ENCODE assay signal across 10 cellular contexts in genomic region chr19:29645911-29646310, GRCh38. TPM values are rescaled to one million over a fixed set of nuclear protein-coding genes. Genes with fewer than 3 reads are reported as not detected.
DNase-seq lines count a peak whose midpoint lies in the region; ATAC-seq, FAIRE-seq and TF ChIP-seq lines count a peak whose summit lies in the region.
"Had no signal": no experiment of that assay in that cellular context is flagged by ENCODE, and none has a peak within 500 bp of the region (broad histone marks: within the 10 kb centered on the region; RNA-seq: fewer than 3 reads in every experiment).

No MANE protein-coding gene starts in this region.

- in situ Hi-C loops in K562 (cut with MboI), result no loop called here
- in situ Hi-C loops in HAP-1 (cut with MboI; ENCODE audit: low sequenced_read_pairs), result no loop called here

- POLR2A ChIA-PET in K562 (lab: Yijun Ruan, JAX), result no interaction called here

- H3K36me3 ChIP-seq in K562 (ENCODE audit: control insufficient read depth, insufficient read depth, low read length) (no peaks in the 10 kb centered on the region), right lobe of liver (no peaks in the 10 kb centered on the region), HAP-1 (replicated peaks) (no peaks in the 10 kb centered on the region)

- no peak for TF ChIP-seq POLR2A in K562 (conservative IDR thresholded peaks at IDR 0.05)
- TF ChIP-seq POLR2A in right lobe of liver (IDR thresholded peaks at IDR 0.05), result no peak

- H3K79me2 ChIP-seq in K562 (ENCODE audit: control insufficient read depth, insufficient read depth, low read length), result no peaks in the 10 kb centered on the region

- intact Hi-C loops in K562 (cut with micrococcal nuclease) (no loop called here), right lobe of liver (cut with DNase I) (no loop called here)

- peak overlapping the region; percentile 85 for H2AFZ ChIP-seq in K562 (ENCODE audit: low read depth, low read length)

- BruUV-seq in K562 (replicated peaks; lab: Mats Ljungman, UMichigan), result no TSS peak

- TF ChIP-seq EP300 in K562 (IDR thresholded peaks at IDR 0.05; ENCODE audit: low read length), result no peak

- H3K27me3 ChIP-seq in K562 (ENCODE audit: control insufficient read depth in 2 of 2, insufficient read depth in 2 of 2, low read length in 2 of 2) (no peaks in the 10 kb centered on the region), right lobe of liver (no peaks in the 10 kb centered on the region), HAP-1 (ENCODE audit: low read depth) (peaks cover 7% of the 10 kb centered on the region)

- CTCF ChIA-PET in K562 (lab: Yijun Ruan, JAX; ENCODE audit: low intra/inter-chr PET ratio), result no interaction called here

- no peak for TF ChIP-seq CTCF in K562 (IDR thresholded peaks at IDR 0.05 in 2 of 3, conservative IDR thresholded peaks at IDR 0.05 in 1 of 3; ENCODE audit: insufficient read depth in 2 of 3, low read depth in 1 of 3, low read length in 3 of 3)
- no peak for TF ChIP-seq CTCF in right lobe of liver (IDR thresholded peaks at IDR 0.05)

- H3K27ac ChIP-seq in K562 (ENCODE audit: extremely low read depth, low read depth, low read length) (0 out of 3 replicates have a peak overlapping the region, but pooled peaks have one; percentile 5), right lobe of liver (no peak overlapping the region)

- H3K4me2 ChIP-seq in K562 (ENCODE audit: insufficient read depth, low read length), result peak overlapping the region; percentile 74

- H3K4me3 ChIP-seq in K562 (no peak overlapping the region), right lobe of liver (no peak overlapping the region), HAP-1 (no peak overlapping the region)

- peak; percentile 70 for DNase-seq in Ammon's horn (ENCODE audit: low spot score)
- DNase-seq in LHCN-M2 (ENCODE audit: low read depth), result peak; percentile 35
- DNase-seq in K562 (ENCODE audit: extremely low read depth in 1 of 4, low spot score in 3 of 4), result peak in 1 of 4 experiments; percentile 52
- peak in 1 of 3 donors; percentile 71 for DNase-seq in right lobe of liver
- no peak for DNase-seq in retina
- no peak for DNase-seq in T-helper 9 cell
- DNase-seq in HAP-1 (ENCODE audit: low spot score in 2 of 2), result no peak
- DNase-seq: activated B cell treated with CpG ODN at 0.5 μM for 24 hours had no signal

- H3K9me1 ChIP-seq in K562 (ENCODE audit: control insufficient read depth, insufficient read depth, low read length), result no peaks in the 10 kb centered on the region

- no peaks in the 10 kb centered on the region for H3K9me3 ChIP-seq in K562 (replicated peaks; ENCODE audit: control insufficient read depth, insufficient read depth, low read depth, low read length)
- H3K9me3 ChIP-seq in right lobe of liver, result no peaks in the 10 kb centered on the region
- H3K9me3 ChIP-seq in HAP-1, result no peaks in the 10 kb centered on the region

- ATAC-seq in K562 (peak; percentile 83), right lobe of liver (peak; percentile 83 to 94 (median 90)), HG02759 (IDR thresholded peaks at IDR 0.05; ENCODE audit: unreplicated experiment) (no peak)

- TF ChIP-seq RAD21 in K562 (CRISPR knock-in tag; conservative IDR thresholded peaks at IDR 0.05 in 1 of 2, IDR thresholded peaks at IDR 0.05 in 1 of 2), result no peak

- peaks cover 0 to 19% of the 10 kb centered on the region in 2 experiments; a peak in 4 of 5 replicates for H3K4me1 ChIP-seq in K562 (replicated peaks in 1 of 2; ENCODE audit: control insufficient read depth in 2 of 2, insufficient read depth in 2 of 2, low read length in 2 of 2)
- peaks cover 0 to 12% (median 5%) of the 10 kb centered on the region in 4 donors for H3K4me1 ChIP-seq in right lobe of liver
- H3K4me1 ChIP-seq in HAP-1, result no peaks in the 10 kb centered on the region

- peak; percentile 60 for FAIRE-seq in K562 (lab: Jason Lieb, UNC)
- FAIRE-seq: endothelial cell of umbilical vein had no signal

- peak overlapping the region; percentile 2 to 9; a peak in 2 of 4 replicates for H3K9ac ChIP-seq in K562 (ENCODE audit: insufficient read depth in 1 of 2, low read depth in 2 of 2, low read length in 2 of 2)

- no peaks in the 10 kb centered on the region for H4K20me1 ChIP-seq in K562 (replicated peaks; ENCODE audit: control insufficient read depth, insufficient read depth, low read length)

- under 1% methylated on average over 8 of the region's 8 CpGs for WGBS in K562 (ENCODE audit: insufficient coverage, low coverage, missing lambda C conversion rate)
- under 1% methylated on average over 8 of the region's 8 CpGs for WGBS in right lobe of liver (ENCODE audit: insufficient coverage, low coverage, low lambda C conversion rate, missing lambda C conversion rate)

TF ChIP-seq in K562, 482 proteins besides CTCF, POLR2A, EP300 and RAD21 (continues in another document):
- no peak for TF ChIP-seq ZNF316 (IDR thresholded peaks at IDR 0.05)
- peak; percentile 58 for TF ChIP-seq BHLHE40 (IDR thresholded peaks at IDR 0.05; ENCODE audit: low read length)
- TF ChIP-seq CXXC5 (CRISPR knock-in tag; IDR thresholded peaks at IDR 0.05), result 0 out of 2 replicates have a peak, but pooled peaks have one; percentile 28
- TF ChIP-seq TEAD4 (IDR thresholded peaks at IDR 0.05; ENCODE audit: low read length), result no peak
- TF ChIP-seq TEAD4 (CRISPR knock-in tag; IDR thresholded peaks at IDR 0.05; ENCODE audit: borderline replicate concordance), result no peak
- TF ChIP-seq THAP12 (CRISPR knock-in tag; IDR thresholded peaks at IDR 0.05), result 0 out of 2 replicates have a peak, but pooled peaks have one; percentile 23

RNA-seq across cellular contexts. Expression of gene PLEKHF1, which starts 19.4 kb away (rescaled TPM):
- 13.8 and 15.2 TPM in 2 replicates for total RNA-seq in LHCN-M2 (2014; rRNA removed)
- polyA plus RNA-seq in LHCN-M2 (2012), result 9.0 TPM
- total RNA-seq in K562 (2011; cell fraction: chromatin; rRNA removed; ENCODE audit: low replicate concordance), result 3.5 and 12.3 TPM in 2 replicates
- 17.3 and 17.5 TPM in 2 replicates for total RNA-seq in K562 (2011; cell fraction: nucleolus; rRNA removed)
- 7.9 and 9.0 TPM in 2 replicates for total RNA-seq in K562 (2011; cell fraction: nucleoplasm; rRNA removed)
- total RNA-seq in K562 (2014; rRNA removed), result 13.4 and 18.5 TPM in 2 replicates
- 1.2 TPM in 2 replicates for total RNA-seq in K562 (2014; rRNA removed; fragmentation: Illumina TruSeq; extraction: Trizol)
- total RNA-seq in K562 (2015; rRNA removed; fragmentation: Illumina TruSeq; extraction: Trizol), result 5.0 and 5.6 TPM in 2 replicates
- 12.7 and 15.1 TPM in 2 replicates for total RNA-seq in K562 (2021)
- 2.9 and 5.2 TPM in 2 replicates for polyA plus RNA-seq in K562 (2011; rRNA removed)
- 6.8 and 18.1 TPM in 2 replicates for polyA plus RNA-seq in K562 (2011; cell fraction: cytosol; rRNA removed)
- polyA plus RNA-seq in K562 (2011; cell fraction: nucleus; rRNA removed), result 5.6 and 9.4 TPM in 2 replicates
- polyA plus RNA-seq in K562 (2012), result 9.9 and 29.3 TPM in 2 replicates
- polyA plus RNA-seq in K562 (2014; fragmentation: Illumina TruSeq; extraction: Trizol), result 2.3 and 4.6 TPM in 2 replicates
- polyA plus RNA-seq in K562 (2014; fragmentation: Nextera tagmentation; extraction: Ambion mirVana), result under 1 TPM in 1 of 2 experiments, not detected in 1; 0.07 TPM
- 11.0 and 12.0 TPM in 2 replicates for polyA plus RNA-seq in K562 (2014; rRNA removed)
- 1.9 and 2.0 TPM in 2 replicates for polyA minus RNA-seq in K562 (2011; rRNA and poly(A)+ RNA removed)
- polyA minus RNA-seq in K562 (2011; cell fraction: cytosol; rRNA and poly(A)+ RNA removed), result 5.2 and 6.2 TPM in 2 replicates
- 6.5 and 7.6 TPM in 2 replicates for polyA minus RNA-seq in K562 (2011; cell fraction: nucleus; rRNA and poly(A)+ RNA removed)
- 10 to 100 TPM in 2 of 6 experiments, 1 to 10 TPM in 4; 5.6 to 13.8 (median 9.8) TPM for total RNA-seq in right lobe of liver

RNA-seq across cellular contexts. Expression of gene POP4, which starts 39.8 kb away (rescaled TPM):
- total RNA-seq in LHCN-M2 (2014; rRNA removed), result 94.4 and 101 TPM in 2 replicates
- 97.8 TPM for polyA plus RNA-seq in LHCN-M2 (2012)
- total RNA-seq in K562 (2011; cell fraction: chromatin; rRNA removed; ENCODE audit: low replicate concordance), result 71.1 and 129 TPM in 2 replicates
- total RNA-seq in K562 (2011; cell fraction: nucleolus; rRNA removed), result 77.1 and 97.6 TPM in 2 replicates
- 95.7 and 96.5 TPM in 2 replicates for total RNA-seq in K562 (2011; cell fraction: nucleoplasm; rRNA removed)
- total RNA-seq in K562 (2014; rRNA removed), result 95.5 and 113 TPM in 2 replicates
- total RNA-seq in K562 (2014; rRNA removed; fragmentation: Illumina TruSeq; extraction: Trizol), result 110 TPM in 2 replicates
- 108 and 113 TPM in 2 replicates for total RNA-seq in K562 (2015; rRNA removed; fragmentation: Illumina TruSeq; extraction: Trizol)
- total RNA-seq in K562 (2021), result 86.1 and 92.6 TPM in 2 replicates
- 86.1 and 99.0 TPM in 2 replicates for polyA plus RNA-seq in K562 (2011; rRNA removed)
- polyA plus RNA-seq in K562 (2011; cell fraction: cytosol; rRNA removed), result 61.1 and 61.7 TPM in 2 replicates
- 106 and 126 TPM in 2 replicates for polyA plus RNA-seq in K562 (2011; cell fraction: nucleus; rRNA removed)
- polyA plus RNA-seq in K562 (2012), result 56.6 and 69.1 TPM in 2 replicates
- polyA plus RNA-seq in K562 (2014; fragmentation: Illumina TruSeq; extraction: Trizol), result 98.2 and 111 TPM in 2 replicates
- 10 to 100 TPM; 42.1 to 59.6 TPM for polyA plus RNA-seq in K562 (2014; fragmentation: Nextera tagmentation; extraction: Ambion mirVana)
- 99.3 and 128 TPM in 2 replicates for polyA plus RNA-seq in K562 (2014; rRNA removed)
- 86.3 and 90.5 TPM in 2 replicates for polyA minus RNA-seq in K562 (2011; rRNA and poly(A)+ RNA removed)
- 26.8 and 34.8 TPM in 2 replicates for polyA minus RNA-seq in K562 (2011; cell fraction: cytosol; rRNA and poly(A)+ RNA removed)
- polyA minus RNA-seq in K562 (2011; cell fraction: nucleus; rRNA and poly(A)+ RNA removed), result 62.5 and 81.8 TPM in 2 replicates
- 10 to 100 TPM; 28.5 to 58.5 (median 34.8) TPM for total RNA-seq in right lobe of liver

Comparison
In these comparisons a context has a peak if more than half of its experiments do, and no peak if none do; other contexts are left out.
1. DNase-seq: peak in Ammon's horn (single experiment) and LHCN-M2 (single experiment); none in retina (single experiment), T-helper 9 cell (single experiment) and HAP-1 (0 of 2).